In genomic region chrX:9873952-9874351, GRCh38 we compare ENCODE assay signal across 8 cellular contexts.
DNase-seq lines count a peak whose midpoint lies in the region; ATAC-seq and TF ChIP-seq lines count a peak whose summit lies in the region.

No MANE protein-coding gene starts in this region.

- ATAC-seq in GM21367 (IDR thresholded peaks at IDR 0.05; ENCODE audit: unreplicated experiment) (peak; percentile 71), natural killer cell (peak; percentile 64 to 77 (median 76)), GM21528 (IDR thresholded peaks at IDR 0.05; ENCODE audit: low FRiP score, unreplicated experiment) (no peak), HG03469 (IDR thresholded peaks at IDR 0.05; ENCODE audit: unreplicated experiment) (no peak)

- TF ChIP-seq CTCF in LNCaP clone FGC (IDR thresholded peaks at IDR 0.05; ENCODE audit: control insufficient read depth, extremely low read depth, insufficient read depth) (peak; percentile 69), VCaP (conservative IDR thresholded peaks at IDR 0.05) (peak; percentile 79), natural killer cell (IDR thresholded peaks at IDR 0.05) (peak; percentile 22)

- no peak overlapping the region for H3K27ac Mint-ChIP-seq in natural killer cell

- peak; percentile 18 for DNase-seq in EL
- DNase-seq in LNCaP clone FGC (ENCODE audit: low read depth): no peak
- DNase-seq in dermis blood vessel endothelial cell: peak; percentile 61
- DNase-seq in natural killer cell: no peak

- H3K4me1 Mint-ChIP-seq in natural killer cell: no peaks in the 10 kb centered on the region

- intact Hi-C loops in natural killer cell (cut with micrococcal nuclease): loop anchor here (1.0 kb wide), 1 partner anchor 245 kb away; no protein-coding TSS in a partner anchor

- no peaks in the 10 kb centered on the region for H3K9me3 Mint-ChIP-seq in natural killer cell

- H3K4me3 ChIP-seq in LNCaP clone FGC (ENCODE audit: low read depth, low read length): no peak overlapping the region

- no peaks in the 10 kb centered on the region for H3K36me3 Mint-ChIP-seq in natural killer cell

- no peak overlapping the region for H3K27ac ChIP-seq in VCaP

- no peak overlapping the region for H3K4me3 Mint-ChIP-seq in natural killer cell

- H3K27me3 Mint-ChIP-seq in natural killer cell (ENCODE audit: low read depth in 2 of 2): peaks cover 11% of the 10 kb centered on the region in 2 donors

Comparison
In these comparisons a context has a peak if more than half of its experiments do, and no peak if none do; other contexts are left out.
1. DNase-seq: peak in EL (single experiment) and dermis blood vessel endothelial cell (single experiment); none in LNCaP clone FGC (single experiment) and natural killer cell (single experiment).
2. ATAC-seq: peak in GM21367 (single experiment) and natural killer cell (3 of 3); none in GM21528 (single experiment) and HG03469 (single experiment).
3. CTCF ChIP-seq: peak in every context shown above with its lines; median percentile 79 in VCaP; 69 in LNCaP clone FGC; 22 in natural killer cell.